In genomic region chr14:37116933-37117844, GRCh38 we compare ENCODE assay signal across 1 cellular context.
TF ChIP-seq lines count a peak whose summit lies in the region.

No MANE protein-coding gene starts in this region.

TF ChIP-seq in HEK293, 187 proteins besides CTCF, POLR2A, EP300 and RAD21 (continued from another document):
- TF ChIP-seq PRDM10 (tag by site-specific recombination; IDR thresholded peaks at IDR 0.05) (peak; percentile 47; the same call in 1 of the 2 replicates), ZNF660 (tag by site-specific recombination; IDR thresholded peaks at IDR 0.05) (no peak), ZBTB17 (tag by site-specific recombination; IDR thresholded peaks at IDR 0.05) (peak; percentile 54), ZNF433 (tag by site-specific recombination; IDR thresholded peaks at IDR 0.05; ENCODE audit: low read depth) (no peak), ZNF76 (tag by site-specific recombination; IDR thresholded peaks at IDR 0.05; ENCODE audit: borderline replicate concordance, low read depth) (no peak), ZNF558 (tag by site-specific recombination; IDR thresholded peaks at IDR 0.05) (no peak), ZFHX2 (tag by site-specific recombination; conservative IDR thresholded peaks at IDR 0.05) (no peak), KLF17 (tag by site-specific recombination; IDR thresholded peaks at IDR 0.05) (no peak), ZBTB26 (tag by site-specific recombination; optimal IDR thresholded peaks at IDR 0.05) (no peak), ZNF610 (tag by site-specific recombination; IDR thresholded peaks at IDR 0.05; ENCODE audit: borderline replicate concordance) (no peak), ZNF626 (tag by site-specific recombination; IDR thresholded peaks at IDR 0.05) (no peak), ZNF16 (tag by site-specific recombination; IDR thresholded peaks at IDR 0.05; ENCODE audit: low read depth) (no peak), ZNF37A (tag by site-specific recombination; IDR thresholded peaks at IDR 0.05) (no peak), ZNF10 (tag by site-specific recombination; IDR thresholded peaks at IDR 0.05) (no peak), ZNF585B (tag by site-specific recombination; IDR thresholded peaks at IDR 0.05) (no peak), SALL2 (tag by site-specific recombination; IDR thresholded peaks at IDR 0.05; ENCODE audit: borderline replicate concordance) (no peak), PATZ1 (tag by site-specific recombination; IDR thresholded peaks at IDR 0.05) (peak; percentile 46; the same call in 1 of the 2 replicates), ZNF23 (tag by site-specific recombination; IDR thresholded peaks at IDR 0.05; ENCODE audit: borderline replicate concordance) (no peak), OVOL3 (tag by site-specific recombination; IDR thresholded peaks at IDR 0.05) (0 out of 2 replicates have a peak, but pooled peaks have one; percentile 20), ZNF677 (tag by site-specific recombination; IDR thresholded peaks at IDR 0.05) (no peak), REST (tag by site-specific recombination; IDR thresholded peaks at IDR 0.05) (no peak), ZNF18 (tag by site-specific recombination; IDR thresholded peaks at IDR 0.05) (peak; percentile 48; the same call in 1 of the 2 replicates), ZNF571 (tag by site-specific recombination; IDR thresholded peaks at IDR 0.05) (no peak), ZNF133 (tag by site-specific recombination; IDR thresholded peaks at IDR 0.05) (no peak)
TF ChIP-seq in HEK293: peak in this region for 35.
